Comparison of ENCODE assay signal across 12 cellular contexts in genomic region chr4:140693577-140693976, GRCh38.
"Had no signal": no experiment of that assay in that cellular context is flagged by ENCODE, and none has a peak within 500 bp of the region (broad histone marks: within the 10 kb centered on the region; RNA-seq: fewer than 3 reads in every experiment).

No MANE protein-coding gene starts in this region.

- ATAC-seq: stimulated activated naive B cell treated with anti-CD40 and anti-IgM and Interleukin-4, amounts not matched to agents 10 μg/mL and 1 μg/mL and 100 μg/mL, for 72 hours had no signal

- DNase-seq: activated CD4-positive, alpha-beta T cell treated with anti-CD3 and anti-CD28 coated beads, Interleukin-2, amount 10 ng/mL, durations not matched to agents 7 days and 5 days; activated naive CD4-positive, alpha-beta T cell treated with Interleukin-2 at 50 U/mL for 16 hours; foreskin fibroblast; immature natural killer cell; naive B cell; SJCRH30; stimulated activated CD4-positive, alpha-beta T cell treated with anti-CD3 and anti-CD28 coated beads, Interleukin-2, amount 100 ng/mL, for 48 hours; stimulated activated naive B cell treated with anti-CD40 and anti-IgM and Interleukin-4, amounts not matched to agents 10 μg/mL and 1 μg/mL and 100 μg/mL, for 72 hours; transverse colon had no signal

- FAIRE-seq: colon, endometrium had no signal

- H3K27ac ChIP-seq: parathyroid adenoma, SJCRH30, transverse colon had no signal

- H3K79me2 ChIP-seq: parathyroid adenoma had no signal

- H3K4me3 ChIP-seq: SJCRH30, transverse colon had no signal

- H3K36me3 ChIP-seq: transverse colon had no signal

- H3K9me3 ChIP-seq: SJCRH30, transverse colon had no signal

- H3K27me3 ChIP-seq: SJCRH30, transverse colon had no signal

- H3K4me1 ChIP-seq: parathyroid adenoma had no signal

- H3K9ac ChIP-seq: parathyroid adenoma had no signal

- H2AFZ ChIP-seq: parathyroid adenoma had no signal
